8 cellular contexts compared by ENCODE assay signal in the genomic region with DNA sequence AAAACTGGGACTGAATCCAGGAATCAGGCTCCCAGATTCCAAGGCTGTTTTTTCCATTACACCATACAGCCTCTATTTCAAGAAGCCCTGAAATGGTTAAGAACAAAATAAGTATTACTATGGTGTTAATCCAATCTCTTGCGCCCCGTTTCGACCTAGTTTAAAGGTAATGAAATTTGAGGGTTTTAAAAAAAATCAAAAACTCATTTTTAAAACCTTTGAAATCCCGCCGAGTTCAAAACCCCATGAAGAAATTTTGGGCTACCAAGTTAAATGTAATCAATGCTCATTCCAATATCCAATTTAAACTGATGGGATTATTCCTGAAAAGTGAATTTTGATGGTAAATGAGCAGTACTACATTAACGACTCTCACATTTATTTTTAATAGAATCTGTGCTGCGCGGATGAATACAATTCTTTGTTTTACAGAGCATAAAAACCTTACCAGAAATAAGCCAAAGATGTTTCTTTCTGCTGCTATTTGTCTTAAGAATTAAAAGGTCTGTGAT. TPM values are rescaled to one million over a fixed set of nuclear protein-coding genes. Genes with fewer than 3 reads are reported as not detected.
A peak's percentile ranks its signal among the peaks of the same experiment; 100 is the strongest.
DNase-seq lines count a peak whose midpoint lies in the region; ATAC-seq and TF ChIP-seq lines count a peak whose summit lies in the region.

No MANE protein-coding gene starts in this region.

- H3K36me3 ChIP-seq in HCT116 (ENCODE audit: control insufficient read depth in 1 of 2, insufficient read depth in 2 of 2, low read length in 2 of 2), result 0 out of 4 replicates have a peak, but pooled peaks cover 0 to 11% of the 10 kb centered on the region in 2 experiments
- no peaks in the 10 kb centered on the region for H3K36me3 ChIP-seq in iPS DF 6.9 (ENCODE audit: control insufficient read depth, insufficient read depth, low read length)

- peak overlapping the region; percentile 81 for H3K27ac Mint-ChIP-seq in activated CD4-positive, alpha-beta memory T cell treated with anti-CD3 and anti-CD28 coated beads for 36 hours
- peak overlapping the region; percentile 83 for H3K27ac Mint-ChIP-seq in stimulated activated effector memory CD8-positive, alpha-beta T cell treated with anti-CD3 and anti-CD28 coated beads, Interleukin-12 subunit alpha, Interleukin-12 subunit beta, amount 100 ng/mL, for 72 hours

- H3K4me1 ChIP-seq in HCT116 (ENCODE audit: control insufficient read depth in 1 of 2, insufficient read depth in 2 of 2, low read length in 2 of 2) (peaks cover 16 to 39% of the 10 kb centered on the region in 2 experiments; a peak in 3 of 4 replicates), iPS DF 6.9 (ENCODE audit: control insufficient read depth, insufficient read depth, low read length) (peaks cover 2% of the 10 kb centered on the region; the same call in 1 of the 2 replicates)

- peak overlapping the region; percentile 52 to 78 for H3K4me3 ChIP-seq in HCT116 (replicated peaks in 1 of 2; ENCODE audit: low read depth in 1 of 2, low read length in 2 of 2)
- peak overlapping the region; percentile 86; the same call in 1 of the 2 replicates for H3K4me3 ChIP-seq in iPS DF 6.9 (ENCODE audit: low read length)

- no peak for TF ChIP-seq POLR2A in HCT116 (IDR thresholded peaks at IDR 0.05; ENCODE audit: borderline replicate concordance, extremely low read depth, insufficient read depth, insufficient read length)

- peak overlapping the region; percentile 90 for H3K27ac ChIP-seq in HCT116 (ENCODE audit: low read depth, low read length)
- H3K27ac ChIP-seq in iPS DF 6.9 (ENCODE audit: low read length), result no peak overlapping the region

- peaks cover 27% of the 10 kb centered on the region for H3K4me1 Mint-ChIP-seq in activated CD4-positive, alpha-beta memory T cell treated with anti-CD3 and anti-CD28 coated beads for 36 hours (ENCODE audit: low read depth)
- peaks cover 22% of the 10 kb centered on the region for H3K4me1 Mint-ChIP-seq in stimulated activated effector memory CD8-positive, alpha-beta T cell treated with anti-CD3 and anti-CD28 coated beads, Interleukin-12 subunit alpha, Interleukin-12 subunit beta, amount 100 ng/mL, for 72 hours

- H3K9ac ChIP-seq in HCT116 (ENCODE audit: low read length), result peak overlapping the region; percentile 68

- RAD21 ChIA-PET in HCT116 (lab: Charles Lee; ENCODE audit: low non-redundant PET in 1 of 2, low total read pairs in 2 of 2, uncharacterized antibody in 2 of 2, unreplicated experiment in 2 of 2), result no interaction called here

- TF ChIP-seq CTCF in HCT116 (IDR thresholded peaks at IDR 0.05 in 2 of 3, conservative IDR thresholded peaks at IDR 0.05 in 1 of 3; ENCODE audit: borderline replicate concordance in 1 of 3, insufficient read depth in 1 of 3, low read depth in 2 of 3, low read length in 2 of 3), result no peak

- no peaks in the 10 kb centered on the region for H3K27me3 Mint-ChIP-seq in activated CD4-positive, alpha-beta memory T cell treated with anti-CD3 and anti-CD28 coated beads for 36 hours

- ATAC-seq in HCT116 (no peak), HG02981 (IDR thresholded peaks at IDR 0.05; ENCODE audit: unreplicated experiment) (no peak), HG02973 (IDR thresholded peaks at IDR 0.05; ENCODE audit: unreplicated experiment) (no peak)
- ATAC-seq in stimulated activated effector memory CD8-positive, alpha-beta T cell treated with anti-CD3 and anti-CD28 coated beads, Interleukin-12 subunit alpha, Interleukin-12 subunit beta, amount 100 ng/mL, for 72 hours, result no peak

- H4K20me1 ChIP-seq in HCT116 (ENCODE audit: insufficient read depth), result 0 out of 2 replicates have a peak, but pooled peaks cover 10% of the 10 kb centered on the region

- POLR2A ChIA-PET in HCT116 (lab: Charles Lee), result no interaction called here
- POLR2A ChIA-PET in activated CD4-positive, alpha-beta memory T cell treated with anti-CD3 and anti-CD28 coated beads for 36 hours (lab: Charles Lee), result no interaction called here

- TF ChIP-seq RAD21 in HCT116 (IDR thresholded peaks at IDR 0.05; ENCODE audit: low read depth), result no peak

- H3K9me2 ChIP-seq in HCT116 (ENCODE audit: insufficient read depth), result no peaks in the 10 kb centered on the region

- peak overlapping the region; percentile 83 for H3K4me3 Mint-ChIP-seq in activated CD4-positive, alpha-beta memory T cell treated with anti-CD3 and anti-CD28 coated beads for 36 hours
- H3K4me3 Mint-ChIP-seq in stimulated activated effector memory CD8-positive, alpha-beta T cell treated with anti-CD3 and anti-CD28 coated beads, Interleukin-12 subunit alpha, Interleukin-12 subunit beta, amount 100 ng/mL, for 72 hours, result peak overlapping the region; percentile 82

- peaks cover 35% of the 10 kb centered on the region for H3K79me2 ChIP-seq in HCT116 (ENCODE audit: insufficient read depth, low read length)

- no peaks in the 10 kb centered on the region for H3K9me3 Mint-ChIP-seq in activated CD4-positive, alpha-beta memory T cell treated with anti-CD3 and anti-CD28 coated beads for 36 hours
- no peaks in the 10 kb centered on the region for H3K9me3 Mint-ChIP-seq in stimulated activated effector memory CD8-positive, alpha-beta T cell treated with anti-CD3 and anti-CD28 coated beads, Interleukin-12 subunit alpha, Interleukin-12 subunit beta, amount 100 ng/mL, for 72 hours

- H3K4me2 ChIP-seq in HCT116 (ENCODE audit: low read length), result peak overlapping the region; percentile 75

- H3K9me3 ChIP-seq in HCT116 (ENCODE audit: control insufficient read depth in 1 of 2, insufficient read depth in 1 of 2, low read depth in 1 of 2, low read length in 2 of 2), result no peaks in the 10 kb centered on the region
- H3K9me3 ChIP-seq in iPS DF 6.9 (ENCODE audit: control insufficient read depth, insufficient read depth, low read length), result no peaks in the 10 kb centered on the region

- intact Hi-C loops in HCT116 (cut with micrococcal nuclease), result loop anchor here (1.0 to 2.0 kb wide), 3 partner anchors 28 to 105 kb away; a partner anchor contains a TSS
- intact Hi-C loops in activated CD4-positive, alpha-beta memory T cell treated with anti-CD3 and anti-CD28 coated beads for 36 hours (cut with micrococcal nuclease), result loop anchor here (1.0 to 10.0 kb wide), 7 partner anchors 37 to 446 kb away; a partner anchor contains a TSS

- peak overlapping the region; percentile 3 for H2AFZ ChIP-seq in HCT116 (ENCODE audit: low read depth, low read length, poor library complexity, severe bottlenecking)

- no peak for DNase-seq in HCT116 (ENCODE audit: low read depth, low spot score)
- DNase-seq in activated CD4-positive, alpha-beta memory T cell treated with anti-CD3 and anti-CD28 coated beads for 36 hours, result no peak
- no peak for DNase-seq in iPS DF 6.9 (ENCODE audit: low read depth, low spot score)
- no peak for DNase-seq in stimulated activated effector memory CD8-positive, alpha-beta T cell treated with anti-CD3 and anti-CD28 coated beads, Interleukin-12 subunit alpha, Interleukin-12 subunit beta, amount 100 ng/mL, for 72 hours (ENCODE audit: low spot score in 2 of 2)
- no peak for DNase-seq in NCI-H1105 (lab: John Stamatoyannopoulos, UW)
- DNase-seq in activated CD8-positive, alpha-beta memory T cell treated with anti-CD3 and anti-CD28 coated beads for 24 hours, result no peak

- H3K36me3 Mint-ChIP-seq in activated CD4-positive, alpha-beta memory T cell treated with anti-CD3 and anti-CD28 coated beads for 36 hours, result peaks cover 5% of the 10 kb centered on the region
- peaks cover 25% of the 10 kb centered on the region for H3K36me3 Mint-ChIP-seq in stimulated activated effector memory CD8-positive, alpha-beta T cell treated with anti-CD3 and anti-CD28 coated beads, Interleukin-12 subunit alpha, Interleukin-12 subunit beta, amount 100 ng/mL, for 72 hours

- H3K27me3 ChIP-seq in HCT116 (ENCODE audit: insufficient read depth, low read length), result no peaks in the 10 kb centered on the region
- H3K27me3 ChIP-seq in iPS DF 6.9 (ENCODE audit: control insufficient read depth, insufficient read depth, low read length), result peaks cover 26% of the 10 kb centered on the region

- CTCF ChIA-PET in HCT116 (lab: Charles Lee), result no interaction called here
- CTCF ChIA-PET in activated CD4-positive, alpha-beta memory T cell treated with anti-CD3 and anti-CD28 coated beads for 36 hours (lab: Charles Lee), result no interaction called here

- WGBS in iPS DF 6.9 (ENCODE audit: insufficient coverage, insufficient read length), result no CpG with 5 or more reads among the region's 8 CpGs

- TSS peak; percentile 74 for BruUV-seq in HCT116 (replicated peaks; lab: Mats Ljungman, UMichigan)

TF ChIP-seq in HCT116, 20 proteins besides CTCF, POLR2A, EP300 and RAD21:
- TF ChIP-seq, protein P1, sequence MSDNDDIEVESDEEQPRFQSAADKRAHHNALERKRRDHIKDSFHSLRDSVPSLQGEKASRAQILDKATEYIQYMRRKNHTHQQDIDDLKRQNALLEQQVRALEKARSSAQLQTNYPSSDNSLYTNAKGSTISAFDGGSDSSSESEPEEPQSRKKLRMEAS (IDR thresholded peaks at IDR 0.05), result peak; percentile 6; the same call in 1 of the 2 replicates
- TF ChIP-seq FOSL1 (IDR thresholded peaks at IDR 0.05; ENCODE audit: low read depth), result peak; percentile 2; the same call in 1 of the 2 replicates
- TF ChIP-seq POLR2AphosphoS5 (IDR thresholded peaks at IDR 0.05; ENCODE audit: low read depth, low read length), result no peak

RNA-seq across cellular contexts. Expression of a gene that starts 0.8 kb away (rescaled TPM):
- total RNA-seq in HCT116 (2021; ENCODE audit: unreplicated experiment), result 27.1 TPM
- polyA plus RNA-seq in HCT116 (2012), result 21.8 and 28.5 TPM in 2 replicates
- 10 to 100 TPM; 15.8 to 16.2 TPM for total RNA-seq in activated CD4-positive, alpha-beta memory T cell treated with anti-CD3 and anti-CD28 coated beads for 36 hours
